Comparison of ENCODE assay signal across 1 cellular context in the genomic region with DNA sequence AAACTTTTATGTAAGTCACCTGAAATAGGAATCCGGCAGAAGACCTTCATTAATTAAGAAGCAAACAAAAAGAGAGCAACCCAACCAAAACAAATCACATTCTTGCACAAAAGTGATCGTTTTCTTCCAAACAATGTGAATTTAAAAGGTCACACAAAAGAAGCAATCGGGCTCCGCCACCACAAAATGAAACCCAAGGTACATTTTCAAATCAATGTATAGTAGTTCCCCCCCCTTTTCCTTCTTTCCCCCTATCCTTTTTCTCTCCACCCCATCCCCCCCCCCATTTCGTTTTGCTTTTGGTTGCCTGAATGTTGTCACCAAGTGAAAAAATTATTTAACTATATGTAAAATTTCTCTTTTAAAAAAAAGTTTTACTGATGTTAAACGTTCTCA.
A peak's percentile ranks its signal among the peaks of the same experiment; 100 is the strongest.
TF ChIP-seq lines count a peak whose summit lies in the region.

No MANE protein-coding gene starts in this region.

TF ChIP-seq in HepG2, 621 proteins besides CTCF, POLR2A, EP300 and RAD21:
- TF ChIP-seq, protein P1, sequence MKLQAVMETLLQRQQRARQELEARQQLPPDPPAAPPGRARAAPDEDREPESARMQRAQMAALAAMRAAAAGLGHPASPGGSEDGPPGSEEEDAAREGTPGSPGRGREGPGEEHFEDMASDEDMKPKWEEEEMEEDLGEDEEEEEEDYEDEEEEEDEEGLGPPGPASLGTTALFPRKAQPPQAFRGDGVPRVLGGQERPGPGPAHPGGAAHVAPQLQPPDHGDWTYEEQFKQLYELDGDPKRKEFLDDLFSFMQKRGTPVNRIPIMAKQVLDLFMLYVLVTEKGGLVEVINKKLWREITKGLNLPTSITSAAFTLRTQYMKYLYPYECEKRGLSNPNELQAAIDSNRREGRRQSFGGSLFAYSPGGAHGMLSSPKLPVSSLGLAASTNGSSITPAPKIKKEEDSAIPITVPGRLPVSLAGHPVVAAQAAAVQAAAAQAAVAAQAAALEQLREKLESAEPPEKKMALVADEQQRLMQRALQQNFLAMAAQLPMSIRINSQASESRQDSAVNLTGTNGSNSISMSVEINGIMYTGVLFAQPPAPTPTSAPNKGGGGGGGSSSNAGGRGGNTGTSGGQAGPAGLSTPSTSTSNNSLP (IDR thresholded peaks at IDR 0.05; ENCODE audit: low read depth, low read length) = no peak
- peak; percentile 66 for TF ChIP-seq HNRNPK (IDR thresholded peaks at IDR 0.05; ENCODE audit: low read depth, low read length, poor library complexity, severe bottlenecking)
TF ChIP-seq in HepG2: peak in this region for 1.
